1 cellular context compared by ENCODE assay signal in genomic region chr21:33234618-33235520, GRCh38.
TF ChIP-seq lines count a peak whose summit lies in the region.

No MANE protein-coding gene starts in this region.

TF ChIP-seq in endothelial cell of umbilical vein, 7 proteins besides CTCF, POLR2A, EP300 and RAD21:
- TF ChIP-seq FOS (IDR thresholded peaks at IDR 0.05; ENCODE audit: borderline replicate concordance, insufficient read depth, low read length) (no peak), GATA2 (IDR thresholded peaks at IDR 0.05; ENCODE audit: insufficient read depth, insufficient read length, low read depth, low read length) (no peak), EZH2 (IDR thresholded peaks at IDR 0.05; ENCODE audit: borderline replicate concordance, low read depth, low read length, severe bottlenecking) (no peak), MAX (IDR thresholded peaks at IDR 0.05; ENCODE audit: insufficient read depth, insufficient read length) (no peak), POLR2AphosphoS5 (IDR thresholded peaks at IDR 0.05; ENCODE audit: insufficient read depth, low read depth, low read length) (no peak), JUN (IDR thresholded peaks at IDR 0.05; ENCODE audit: borderline replicate concordance, insufficient read depth, insufficient read length, low read depth) (no peak), MYC (IDR thresholded peaks at IDR 0.05; ENCODE audit: low read depth, low read length) (no peak)
